ENCODE assay signal across 16 cellular contexts in the genomic region with DNA sequence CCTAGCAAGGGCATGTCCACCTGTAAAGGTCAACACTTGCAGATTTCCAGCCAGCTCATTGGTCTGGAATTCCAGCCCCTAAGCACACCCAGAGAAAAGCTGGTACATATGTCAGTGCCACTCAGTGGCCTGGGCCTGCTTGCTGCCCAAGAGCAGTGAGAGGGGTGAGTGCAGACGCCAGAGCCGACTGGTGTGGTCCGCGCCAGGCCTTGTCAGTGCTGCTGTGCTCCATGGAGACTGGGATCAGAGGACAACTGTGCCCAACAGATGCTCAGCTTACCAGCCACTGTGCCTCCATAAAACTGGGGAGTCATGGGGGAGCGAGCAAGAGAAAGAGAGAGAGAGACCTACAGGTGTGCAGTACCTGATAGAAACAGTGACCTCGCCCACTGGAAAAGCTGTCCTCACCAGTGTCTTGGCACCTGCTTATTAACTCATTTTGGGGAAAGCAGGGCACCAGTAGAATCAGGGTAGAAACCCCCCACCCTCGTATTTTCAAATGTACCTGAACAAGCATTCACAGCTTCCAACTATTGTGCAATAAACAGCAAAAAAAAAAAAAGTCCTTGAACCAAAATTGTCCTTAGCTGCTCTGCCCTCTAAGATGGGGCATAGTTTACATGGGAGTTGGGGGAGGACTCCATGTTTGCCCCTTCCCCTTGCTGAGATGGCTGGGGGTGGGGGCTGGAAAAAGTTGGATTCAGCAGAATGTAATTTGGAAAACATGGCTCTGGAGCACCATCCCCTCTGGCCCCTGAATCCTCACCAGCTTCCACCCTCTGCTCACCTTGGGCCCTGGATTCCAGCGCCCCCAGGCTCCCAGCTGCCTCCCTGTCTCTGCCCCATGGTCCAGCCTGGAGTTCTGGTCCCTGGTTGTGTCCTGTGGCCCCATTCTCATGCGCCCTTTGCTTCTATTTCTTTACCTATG. TPM values are rescaled to one million over a fixed set of nuclear protein-coding genes. Genes with fewer than 3 reads are reported as not detected.
A peak's percentile ranks its signal among the peaks of the same experiment; 100 is the strongest.
DNase-seq lines count a peak whose midpoint lies in the region; ATAC-seq, FAIRE-seq and TF ChIP-seq lines count a peak whose summit lies in the region.
"Had no signal": no experiment of that assay in that cellular context is flagged by ENCODE, and none has a peak within 500 bp of the region (broad histone marks: within the 10 kb centered on the region; RNA-seq: fewer than 3 reads in every experiment).

No MANE protein-coding gene starts in this region.

- H2AK5ac ChIP-seq in H1 (ENCODE audit: low read depth, low read length) = no peak overlapping the region

- H3K4me3 Mint-ChIP-seq in T-cell = peak overlapping the region; percentile 90 to 94 (median 92)

- no peak overlapping the region for H3K18ac ChIP-seq in H1 (ENCODE audit: extremely low read depth, low read length)

- TF ChIP-seq EP300 in HepG2 (IDR thresholded peaks at IDR 0.05; ENCODE audit: low read depth in 2 of 2, low read length in 2 of 2) (no peak), HepG2 (CRISPR knock-in tag; IDR thresholded peaks at IDR 0.05; ENCODE audit: borderline replicate concordance) (no peak), H1 (IDR thresholded peaks at IDR 0.05; ENCODE audit: borderline replicate concordance in 1 of 2, low read depth in 2 of 2, low read length in 2 of 2) (no peak)

- H3K4me2 ChIP-seq in HepG2 (ENCODE audit: low read depth, low read length) = peak overlapping the region; percentile 23
- no peak overlapping the region for H3K4me2 ChIP-seq in H1 (ENCODE audit: insufficient read depth in 1 of 2, low read depth in 2 of 2, low read length in 2 of 2)
- no peak overlapping the region for H3K4me2 ChIP-seq in MM.1S (ENCODE audit: low read depth, low read length)

- no peak overlapping the region for H2BK5ac ChIP-seq in H1 (ENCODE audit: low read depth, low read length)

- no peaks in the 10 kb centered on the region for H3K23me2 ChIP-seq in H1 (ENCODE audit: low read depth, low read length)

- H3K36me3 Mint-ChIP-seq in T-cell = peaks cover 19% of the 10 kb centered on the region

- peak overlapping the region; percentile 98 to 99 for H3K27ac Mint-ChIP-seq in T-cell

- intact Hi-C loops in HepG2 (cut with micrococcal nuclease; ENCODE audit: unreplicated experiment) = loop anchor here (2.0 kb wide), 1 partner anchor 85 kb away; no protein-coding TSS in a partner anchor
- intact Hi-C loops in right lobe of liver (cut with DNase I) = no loop called here

- H2AFZ ChIP-seq in HepG2 (ENCODE audit: low read length) = no peak overlapping the region
- H2AFZ ChIP-seq in H1 (ENCODE audit: low read length) = no peak overlapping the region
- no peak overlapping the region for H2AFZ ChIP-seq in MM.1S (ENCODE audit: low read length)

- TF ChIP-seq POLR2A in HepG2 (IDR thresholded peaks at IDR 0.05; ENCODE audit: insufficient read depth in 1 of 2, low read depth in 2 of 2, low read length in 2 of 2) (no peak), right lobe of liver (IDR thresholded peaks at IDR 0.05) (no peak), H1 (IDR thresholded peaks at IDR 0.05; ENCODE audit: control extremely low read depth in 1 of 2, low read depth in 2 of 2, low read length in 2 of 2) (no peak)

- no peaks in the 10 kb centered on the region for H3K9me3 Mint-ChIP-seq in T-cell

- H3F3A ChIP-seq in MM.1S (ENCODE audit: insufficient read depth, low read length) = peaks cover 15% of the 10 kb centered on the region

- H3K9ac ChIP-seq in HepG2 (ENCODE audit: insufficient read depth, low read depth, low read length) = no peak overlapping the region
- no peak overlapping the region for H3K9ac ChIP-seq in H1 (replicated peaks in 1 of 4; ENCODE audit: extremely low read depth in 1 of 4, low read depth in 3 of 4, low read length in 3 of 4)
- no peak overlapping the region for H3K9ac ChIP-seq in MM.1S (ENCODE audit: low read length)

- H3K36me3 ChIP-seq in HepG2 (replicated peaks in 1 of 2; ENCODE audit: control insufficient read depth in 1 of 2, insufficient read depth in 2 of 2, low read length in 2 of 2) (no peaks in the 10 kb centered on the region), right lobe of liver (no peaks in the 10 kb centered on the region), H1 (ENCODE audit: control insufficient read depth in 2 of 4, insufficient read depth in 4 of 4, low read length in 3 of 4) (no peaks in the 10 kb centered on the region), MM.1S (replicated peaks; ENCODE audit: insufficient read depth, low read length) (no peaks in the 10 kb centered on the region; the same call in none of the 2 replicates)
- H3K36me3 ChIP-seq: sigmoid colon had no signal

- CTCF ChIA-PET in HepG2 (lab: Yijun Ruan, JAX; ENCODE audit: low intra/inter-chr PET ratio, low total read pairs) (no interaction called here), T-cell (lab: Charles Lee) (interaction anchor here (0.5 to 0.6 kb wide), 2 partner anchors 41 to 458 kb away, joined by 4 to 7 read pairs; no protein-coding TSS in a partner anchor), H1 (lab: Charles Lee; ENCODE audit: partially characterized antibody) (interaction anchor here (0.6 kb wide), 1 partner anchor 153 kb away, joined by 3 read pairs; no protein-coding TSS in a partner anchor)

- WGBS in HepG2 (ENCODE audit: low lambda C conversion rate) = 88% methylated on average over 8 of the region's 9 CpGs
- WGBS in right lobe of liver (ENCODE audit: insufficient coverage, low coverage, low lambda C conversion rate, missing lambda C conversion rate) = 60% methylated on average over 2 of the region's 9 CpGs
- WGBS in H1 (ENCODE audit: extremely low coverage in 1 of 2, insufficient coverage in 1 of 2, insufficient read length in 1 of 2, insufficient replicate concordance in 2 of 2, low coverage in 1 of 2, low lambda C conversion rate in 2 of 2, missing lambda C conversion rate in 1 of 2), 2 experiments = 90% methylated on average over 8 of the region's 9 CpGs; no CpG with 5 or more reads in 1 of the 2 experiments

- TF ChIP-seq RAD21 in HepG2 (CRISPR knock-in tag; IDR thresholded peaks at IDR 0.05) = no peak
- no peak for TF ChIP-seq RAD21 in H1 (IDR thresholded peaks at IDR 0.05 in 1 of 2, conservative IDR thresholded peaks at IDR 0.05 in 1 of 2; ENCODE audit: low read depth in 2 of 2, low read length in 2 of 2)

- BruUV-seq in HepG2 (replicated peaks; lab: Mats Ljungman, UMichigan) = no TSS peak

- H3K27ac ChIP-seq in HepG2 (ENCODE audit: extremely low read length, insufficient read depth, low read length) (no peak overlapping the region), right lobe of liver (no peak overlapping the region), H1 (ENCODE audit: low read depth, low read length) (no peak overlapping the region), MM.1S (ENCODE audit: low read length) (no peak overlapping the region)

- no peak overlapping the region for H2BK120ac ChIP-seq in H1 (replicated peaks; ENCODE audit: low read depth, low read length)

- H3K4me3 ChIP-seq in HepG2 (replicated peaks in 1 of 3; ENCODE audit: insufficient read depth in 1 of 3, low read depth in 2 of 3, low read length in 3 of 3) = no peak overlapping the region
- no peak overlapping the region for H3K4me3 ChIP-seq in right lobe of liver
- no peak overlapping the region for H3K4me3 ChIP-seq in H1 (ENCODE audit: extremely low read depth in 1 of 4, insufficient read depth in 2 of 4, low read depth in 3 of 4, low read length in 4 of 4)
- no peak overlapping the region for H3K4me3 ChIP-seq in MM.1S (ENCODE audit: low read length)

- H3K4me1 Mint-ChIP-seq in T-cell = peaks cover 81 to 88% (median 86%) of the 10 kb centered on the region in 3 donors

- H4K8ac ChIP-seq in H1 (ENCODE audit: extremely low read depth, insufficient read depth, low read length) = no peak overlapping the region

- no peak overlapping the region for H2BK20ac ChIP-seq in H1 (ENCODE audit: low read length)

- H3K4me1 ChIP-seq in HepG2 (ENCODE audit: insufficient read depth, low read length) (peaks cover 64% of the 10 kb centered on the region), right lobe of liver (peaks cover 0 to 10% (median 4%) of the 10 kb centered on the region in 4 donors), H1 (replicated peaks in 1 of 4; ENCODE audit: control insufficient read depth in 3 of 4, insufficient read depth in 4 of 4, low read length in 3 of 4) (peaks cover 0 to 2% (median 0%) of the 10 kb centered on the region in 4 experiments; a peak in 1 of 7 replicates), MM.1S (ENCODE audit: low read length) (peaks cover 4% of the 10 kb centered on the region; the same call in 1 of the 2 replicates)

- no peaks in the 10 kb centered on the region for H3K27me3 Mint-ChIP-seq in T-cell

- no peak overlapping the region for H4K5ac ChIP-seq in H1 (ENCODE audit: insufficient read length, low read depth, low read length)

- H3K79me2 ChIP-seq in HepG2 (ENCODE audit: insufficient read depth, low read length) = peaks cover 3% of the 10 kb centered on the region
- no peaks in the 10 kb centered on the region for H3K79me2 ChIP-seq in H1 (ENCODE audit: control insufficient read depth in 1 of 2, insufficient read depth in 2 of 2, low read length in 2 of 2)
- peaks cover 36% of the 10 kb centered on the region for H3K79me2 ChIP-seq in MM.1S (ENCODE audit: low read length)

- no peak overlapping the region for H3K14ac ChIP-seq in H1 (ENCODE audit: insufficient read length)

- no peaks in the 10 kb centered on the region for H3K9me2 ChIP-seq in MM.1S (replicated peaks; ENCODE audit: insufficient read depth, low read length)

- POLR2A ChIA-PET in HepG2 (lab: Yijun Ruan, JAX) (no interaction called here), T-cell (lab: Charles Lee) (no interaction called here), H1 (lab: Charles Lee; ENCODE audit: partially characterized antibody) (no interaction called here)

- H3K27me3 ChIP-seq in HepG2 (ENCODE audit: control insufficient read depth in 1 of 2, insufficient read depth in 2 of 2, low read length in 2 of 2) (no peaks in the 10 kb centered on the region; a peak in 1 of 5 replicates), right lobe of liver (no peaks in the 10 kb centered on the region), H1 (replicated peaks in 1 of 4; ENCODE audit: control insufficient read depth in 3 of 4, extremely low read depth in 1 of 4, insufficient read depth in 3 of 4, low read length in 3 of 4) (no peaks in the 10 kb centered on the region), MM.1S (replicated peaks; ENCODE audit: insufficient read depth, low read length) (no peaks in the 10 kb centered on the region)
- H3K27me3 ChIP-seq: sigmoid colon had no signal

- H3K9me3 ChIP-seq in HepG2 (ENCODE audit: low read length) (no peaks in the 10 kb centered on the region), right lobe of liver (no peaks in the 10 kb centered on the region), H1 (ENCODE audit: insufficient read depth in 2 of 2, low read depth in 1 of 2, low read length in 1 of 2) (peaks cover 24 to 27% of the 10 kb centered on the region in 2 experiments), MM.1S (replicated peaks; ENCODE audit: insufficient read depth, low read length) (no peaks in the 10 kb centered on the region)

- ATAC-seq in HepG2 (no peak), right lobe of liver (no peak), T-cell (replicated peaks in 1 of 4) (no peak), GM18867 (IDR thresholded peaks at IDR 0.05; ENCODE audit: unreplicated experiment) (no peak)

- DNase-seq in HepG2 (ENCODE audit: low spot score) (no peak), right lobe of liver (no peak), T-cell (no peak), H1 (ENCODE audit: low read depth in 1 of 2, low spot score in 2 of 2) (no peak), LoVo (ENCODE audit: low spot score) (no peak), NCI-H1417 (lab: John Stamatoyannopoulos, UW) (no peak), MM.1S (no peak)
- DNase-seq: activated CD4-positive, alpha-beta T cell treated with anti-CD3 and anti-CD28 coated beads, Interleukin-2, amount 50 U/mL, for 4 hours; caudate nucleus; foreskin melanocyte; NCI-H1048; NCI-H748 treated with DMSO at 0.1 percent for 48 hours; sigmoid colon; stimulated activated CD4-positive, alpha-beta T cell treated with anti-CD3 and anti-CD28 coated beads, Interleukin-4, amount 100 ng/mL, for 4 hours had no signal

- H2BK12ac ChIP-seq in H1 (ENCODE audit: low read depth, low read length) = no peak overlapping the region

- H3K79me1 ChIP-seq in H1 (ENCODE audit: low read depth, low read length) = no peaks in the 10 kb centered on the region

- in situ Hi-C loops in HepG2 (cut with HindIII; ENCODE audit: extremely low pct_ligation_motif_present, low pct_unique_long_range_greater_than_20kb) = no loop called here

- H2BK15ac ChIP-seq in H1 (ENCODE audit: low read length) = no peak overlapping the region

- H3K23ac ChIP-seq in H1 (ENCODE audit: insufficient read length) = no peak overlapping the region

- H3K4ac ChIP-seq in H1 (replicated peaks; ENCODE audit: insufficient read length, low read depth, low read length) = no peak overlapping the region

- H4K20me1 ChIP-seq in HepG2 (ENCODE audit: insufficient read depth, low read length) (no peaks in the 10 kb centered on the region), H1 (replicated peaks in 1 of 2; ENCODE audit: control insufficient read depth in 1 of 2, insufficient read depth in 2 of 2, low read length in 2 of 2) (no peaks in the 10 kb centered on the region), MM.1S (ENCODE audit: insufficient read depth, low read length) (no peaks in the 10 kb centered on the region)

- FAIRE-seq in HepG2 (lab: Jason Lieb, UNC) (no peak), H1 (lab: Jason Lieb, UNC) (no peak)
- FAIRE-seq: H54 had no signal

- H4K91ac ChIP-seq in H1 (replicated peaks; ENCODE audit: insufficient read length, low read length) = no peak overlapping the region

- TF ChIP-seq CTCF in HepG2 (CRISPR knock-in tag; IDR thresholded peaks at IDR 0.05) (no peak), right lobe of liver (IDR thresholded peaks at IDR 0.05) (no peak), H1 (IDR thresholded peaks at IDR 0.05; ENCODE audit: control extremely low read depth in 1 of 3, insufficient read depth in 1 of 3, low read depth in 1 of 3, low read length in 3 of 3) (no peak), MM.1S (IDR thresholded peaks at IDR 0.05; ENCODE audit: low read length) (no peak)

- H3K56ac ChIP-seq in H1 (replicated peaks; ENCODE audit: insufficient read length, low read depth, low read length) = no peak overlapping the region

RNA-seq across cellular contexts. Expression of a gene that starts 1.4 kb away (rescaled TPM):
- total RNA-seq in HepG2 (2016; rRNA removed; fragmentation: Illumina TruSeq; extraction: Trizol) (13.2 and 17.5 TPM in 2 replicates), right lobe of liver (10 to 100 TPM in 5 of 6 experiments, 1 to 10 TPM in 1; 6.6 to 17.9 (median 11.3) TPM), T-cell (100 to 1,000 TPM in 1 of 5 donors, 10 to 100 TPM in 4; 80.8 to 104 (median 82.0) TPM)
- 5.6 TPM in 2 replicates for total RNA-seq in HepG2 (2016; cell fraction: cytosol; rRNA removed; fragmentation: Illumina TruSeq; extraction: Trizol; ENCODE audit: low read depth)
- total RNA-seq in HepG2 (2016; cell fraction: insoluble cytoplasmic fraction; rRNA removed; fragmentation: Illumina TruSeq; extraction: Trizol) = 13.2 and 18.1 TPM in 2 replicates
- total RNA-seq in HepG2 (2016; cell fraction: membrane; rRNA removed; fragmentation: Illumina TruSeq; extraction: Trizol) = 4.1 and 5.0 TPM in 2 replicates
- total RNA-seq in HepG2 (2016; cell fraction: nucleus; rRNA removed; fragmentation: Illumina TruSeq; extraction: Trizol) = 26.0 and 35.8 TPM in 2 replicates
- polyA plus RNA-seq in HepG2 (2011; rRNA removed) (10.9 and 13.7 TPM in 2 replicates), H1 (2011; rRNA removed) (0.36 and 0.58 TPM in 2 replicates)
- 4.5 and 5.7 TPM in 2 replicates for polyA plus RNA-seq in HepG2 (2011; cell fraction: cytosol; rRNA removed)
- 24.8 and 38.1 TPM in 2 replicates for polyA plus RNA-seq in HepG2 (2011; cell fraction: nucleus; rRNA removed)
- polyA plus RNA-seq in HepG2 (2012) = 11.8 and 16.1 TPM in 2 replicates
- 0.91 and 1.0 TPM in 2 replicates for polyA plus RNA-seq in HepG2 (2016; cell fraction: cytosol; fragmentation: Illumina TruSeq; extraction: Trizol; ENCODE audit: low read depth)
- 15.7 TPM in 2 replicates for polyA plus RNA-seq in HepG2 (2016; cell fraction: insoluble cytoplasmic fraction; fragmentation: Illumina TruSeq; extraction: Trizol; ENCODE audit: low read depth)
- polyA plus RNA-seq in HepG2 (2016; cell fraction: membrane; fragmentation: Illumina TruSeq; extraction: Trizol; ENCODE audit: low read depth) = 2.0 and 2.4 TPM in 2 replicates
- polyA plus RNA-seq in HepG2 (2016; cell fraction: nucleus; fragmentation: Illumina TruSeq; extraction: Trizol; ENCODE audit: insufficient read depth, low read depth) = 44.7 and 46.0 TPM in 2 replicates
- 3.0 and 5.6 TPM in 2 replicates for polyA minus RNA-seq in HepG2 (2011; rRNA and poly(A)+ RNA removed; ENCODE audit: low replicate concordance)
- polyA minus RNA-seq in HepG2 (2011; cell fraction: cytosol; rRNA and poly(A)+ RNA removed) = 3.8 and 4.1 TPM in 2 replicates
- polyA minus RNA-seq in HepG2 (2011; cell fraction: nucleus; rRNA and poly(A)+ RNA removed) = 33.9 and 48.9 TPM in 2 replicates
- total RNA-seq in H1 (2021; fragmentation: NEBNext Ultra II Directional; extraction: Animal tissue kit (Norgen Biotek cat#: 25700)) = 0.31 and 1.5 TPM in 2 replicates
- 0.53 TPM for polyA plus RNA-seq in H1 (2011; cell fraction: cytosol; rRNA removed)
- 0.81 TPM for polyA plus RNA-seq in H1 (2011; cell fraction: nucleus; rRNA removed)
- 0.28 to 0.57 TPM (median 0.40 TPM) in 4 replicates for polyA plus RNA-seq in H1 (2012, experiment 1 of 2)
- not detected for polyA plus RNA-seq in H1 (2012, experiment 2 of 2)
- polyA plus RNA-seq in H1 (2013, experiment 1 of 2) = 0.63 TPM
- polyA plus RNA-seq in H1 (2013, experiment 2 of 2) = 1.0 TPM
- 0.66 and 0.69 TPM in 2 replicates for polyA minus RNA-seq in H1 (2011; rRNA and poly(A)+ RNA removed)
- 0.51 TPM for polyA minus RNA-seq in H1 (2011; cell fraction: cytosol; rRNA and poly(A)+ RNA removed)
- 0.70 TPM for polyA minus RNA-seq in H1 (2011; cell fraction: nucleus; rRNA and poly(A)+ RNA removed)
